8 cellular contexts compared by ENCODE assay signal in the genomic region with DNA sequence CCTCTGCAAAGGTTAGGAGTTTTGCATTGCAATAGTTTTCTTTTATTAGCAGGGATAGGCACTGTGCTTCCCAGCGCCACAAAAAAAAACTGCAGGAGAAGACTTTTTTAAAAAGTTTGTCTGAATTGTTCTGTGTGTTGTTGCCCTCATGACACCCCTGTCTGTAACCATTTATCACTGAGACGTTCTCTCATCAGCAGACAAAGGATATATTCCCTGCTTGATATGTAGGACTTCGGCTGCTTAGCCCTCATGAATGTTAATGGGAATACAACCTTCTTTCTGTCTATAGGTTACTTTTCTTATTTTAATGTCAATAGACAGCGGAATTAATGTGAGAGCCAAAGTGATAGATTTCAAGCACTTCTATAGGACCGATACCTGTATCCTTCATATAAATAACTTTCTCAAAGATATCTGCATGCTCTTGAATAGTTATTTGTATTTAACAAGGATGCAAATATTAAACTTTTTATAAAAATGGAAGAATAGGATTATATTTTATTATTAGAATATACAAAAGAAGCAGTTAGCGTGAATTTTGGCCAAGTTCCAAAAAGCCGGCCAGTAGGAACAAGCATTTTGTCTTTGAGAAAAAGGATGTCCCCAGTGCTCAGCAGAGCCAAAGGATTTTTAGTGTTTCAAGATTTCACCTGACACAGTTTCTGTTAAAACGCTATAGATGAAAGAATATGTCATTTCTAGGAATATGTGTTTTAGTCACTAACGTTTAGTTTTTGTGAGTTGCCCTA. TPM values are rescaled to one million over a fixed set of nuclear protein-coding genes. Genes with fewer than 3 reads are reported as not detected.
A peak's percentile ranks its signal among the peaks of the same experiment; 100 is the strongest.
DNase-seq lines count a peak whose midpoint lies in the region; ATAC-seq and TF ChIP-seq lines count a peak whose summit lies in the region.

No MANE protein-coding gene starts in this region.

- H4K20me1 ChIP-seq in MM.1S (ENCODE audit: insufficient read depth, low read length): no peaks in the 10 kb centered on the region

- H3K9me3 Mint-ChIP-seq in CD8-positive, alpha-beta memory T cell: no peaks in the 10 kb centered on the region
- H3K9me3 Mint-ChIP-seq in activated naive CD8-positive, alpha-beta T cell treated with anti-CD3 and anti-CD28 coated beads, Interleukin-2, amount 50 U/mL, for 24 hours: no peaks in the 10 kb centered on the region

- DNase-seq in CD8-positive, alpha-beta memory T cell: no peak
- no peak for DNase-seq in MM.1S
- peak; percentile 7 to 9 for DNase-seq in cardiac fibroblast (ENCODE audit: low read depth in 2 of 2)
- DNase-seq in activated naive CD8-positive, alpha-beta T cell treated with anti-CD3 and anti-CD28 coated beads, Interleukin-2, amount 50 U/mL, for 24 hours: no peak
- no peak for DNase-seq in DMS153 (lab: John Stamatoyannopoulos, UW)
- DNase-seq in NCI-H1417 treated with DMSO at 0.1 percent for 48 hours (lab: John Stamatoyannopoulos, UW): no peak
- DNase-seq in T-helper 2 cell: no peak

- H3K79me2 ChIP-seq in MM.1S (ENCODE audit: low read length): peaks cover 35% of the 10 kb centered on the region

- no peaks in the 10 kb centered on the region for H3K9me2 ChIP-seq in MM.1S (replicated peaks; ENCODE audit: insufficient read depth, low read length)

- no peaks in the 10 kb centered on the region for H3K36me3 ChIP-seq in CD8-positive, alpha-beta memory T cell (ENCODE audit: insufficient read depth, low read length)
- H3K36me3 ChIP-seq in MM.1S (replicated peaks; ENCODE audit: insufficient read depth, low read length): no peaks in the 10 kb centered on the region
- no peaks in the 10 kb centered on the region for H3K36me3 ChIP-seq in neuron (ENCODE audit: insufficient read depth, low read length)

- peak overlapping the region; percentile 37; the same call in 1 of the 2 replicates for H3K4me2 ChIP-seq in MM.1S (ENCODE audit: low read depth, low read length)

- H3K4me1 ChIP-seq in CD8-positive, alpha-beta memory T cell (ENCODE audit: insufficient read depth, low read length): peaks cover 23% of the 10 kb centered on the region
- H3K4me1 ChIP-seq in MM.1S (ENCODE audit: low read length) (peaks cover 22% of the 10 kb centered on the region), neuron (ENCODE audit: insufficient read depth, low read length) (peaks cover 40% of the 10 kb centered on the region)

- H3K4me3 Mint-ChIP-seq in CD8-positive, alpha-beta memory T cell: peak overlapping the region in 3 of 7 donors; percentile 40 to 100 (median 98)
- no peak overlapping the region for H3K4me3 Mint-ChIP-seq in activated naive CD8-positive, alpha-beta T cell treated with anti-CD3 and anti-CD28 coated beads, Interleukin-2, amount 50 U/mL, for 24 hours

- no peaks in the 10 kb centered on the region for H3K9me3 ChIP-seq in CD8-positive, alpha-beta memory T cell (ENCODE audit: low read length)
- H3K9me3 ChIP-seq in MM.1S (replicated peaks; ENCODE audit: insufficient read depth, low read length) (no peaks in the 10 kb centered on the region), neuron (ENCODE audit: low read length) (no peaks in the 10 kb centered on the region)

- peaks cover 0 to 12% (median 2%) of the 10 kb centered on the region in 3 donors for H3K36me3 Mint-ChIP-seq in CD8-positive, alpha-beta memory T cell
- peaks cover 10% of the 10 kb centered on the region for H3K36me3 Mint-ChIP-seq in activated naive CD8-positive, alpha-beta T cell treated with anti-CD3 and anti-CD28 coated beads, Interleukin-2, amount 50 U/mL, for 24 hours (ENCODE audit: low read depth)

- H3F3A ChIP-seq in MM.1S (ENCODE audit: insufficient read depth, low read length): no peaks in the 10 kb centered on the region; the same call in 1 of the 2 replicates

- no peaks in the 10 kb centered on the region for H3K27me3 ChIP-seq in CD8-positive, alpha-beta memory T cell (ENCODE audit: insufficient read depth, low read length, poor library complexity, severe bottlenecking)
- no peaks in the 10 kb centered on the region for H3K27me3 ChIP-seq in MM.1S (replicated peaks; ENCODE audit: insufficient read depth, low read length)
- H3K27me3 ChIP-seq in neuron (ENCODE audit: insufficient read depth, low read length): no peaks in the 10 kb centered on the region

- peaks cover 16 to 36% of the 10 kb centered on the region in 2 donors for H3K27me3 Mint-ChIP-seq in CD8-positive, alpha-beta memory T cell
- H3K27me3 Mint-ChIP-seq in activated naive CD8-positive, alpha-beta T cell treated with anti-CD3 and anti-CD28 coated beads, Interleukin-2, amount 50 U/mL, for 24 hours: peaks cover 25% of the 10 kb centered on the region

- no peak overlapping the region for H3K4me3 ChIP-seq in CD8-positive, alpha-beta memory T cell (ENCODE audit: low read length)
- H3K4me3 ChIP-seq in MM.1S (ENCODE audit: low read length) (no peak overlapping the region), cardiac fibroblast (replicated peaks in 1 of 2; ENCODE audit: low read depth in 2 of 2, low read length in 2 of 2) (no peak overlapping the region), neuron (ENCODE audit: low read length) (peak overlapping the region; percentile 95)

- CTCF ChIA-PET in CD8-positive, alpha-beta memory T cell (lab: Charles Lee): interaction anchor here (0.7 to 3.7 kb wide), 12 partner anchors 10 to 1803 kb away, joined by 3 to 59 read pairs (median 5); a partner anchor contains a TSS

- no peak for ATAC-seq in activated naive CD8-positive, alpha-beta T cell treated with anti-CD3 and anti-CD28 coated beads, Interleukin-2, amount 50 U/mL, for 24 hours

- peaks cover 29 to 36% (median 32%) of the 10 kb centered on the region in 3 donors for H3K4me1 Mint-ChIP-seq in CD8-positive, alpha-beta memory T cell
- peaks cover 30% of the 10 kb centered on the region for H3K4me1 Mint-ChIP-seq in activated naive CD8-positive, alpha-beta T cell treated with anti-CD3 and anti-CD28 coated beads, Interleukin-2, amount 50 U/mL, for 24 hours

- H2AFZ ChIP-seq in MM.1S (ENCODE audit: low read length) (peak overlapping the region; percentile 98; the same call in 1 of the 2 replicates), neuron (ENCODE audit: low read depth, low read length) (no peak overlapping the region)

- H3K27ac Mint-ChIP-seq in CD8-positive, alpha-beta memory T cell: peak overlapping the region in 4 of 8 donors; percentile 4 to 99 (median 95)
- no peak overlapping the region for H3K27ac Mint-ChIP-seq in activated naive CD8-positive, alpha-beta T cell treated with anti-CD3 and anti-CD28 coated beads, Interleukin-2, amount 50 U/mL, for 24 hours

- TF ChIP-seq CTCF in MM.1S (IDR thresholded peaks at IDR 0.05; ENCODE audit: low read length) (no peak), cardiac fibroblast (IDR thresholded peaks at IDR 0.05; ENCODE audit: low read depth, low read length) (no peak)

- H3K27ac ChIP-seq in CD8-positive, alpha-beta memory T cell (ENCODE audit: low read depth, low read length): peak overlapping the region; percentile 98
- no peak overlapping the region for H3K27ac ChIP-seq in MM.1S (ENCODE audit: low read length)

- peak overlapping the region; percentile 69; the same call in 1 of the 2 replicates for H3K9ac ChIP-seq in MM.1S (ENCODE audit: low read length)

- POLR2A ChIA-PET in CD8-positive, alpha-beta memory T cell (lab: Charles Lee): interaction anchor here (1.2 to 1.4 kb wide), 2 partner anchors 58 to 121 kb away, joined by 6 to 7 read pairs; a partner anchor contains a TSS

RNA-seq across cellular contexts. Expression of a gene that starts 1.5 kb away (rescaled TPM):
- total RNA-seq in CD8-positive, alpha-beta memory T cell: 10 to 100 TPM; 17.0 TPM
- 13.0 TPM for polyA plus RNA-seq in CD8-positive, alpha-beta memory T cell

RNA-seq across cellular contexts. Expression of a gene that starts 27.7 kb away (rescaled TPM):
- under 1 TPM; 0.33 to 0.44 TPM for total RNA-seq in CD8-positive, alpha-beta memory T cell
- polyA plus RNA-seq in CD8-positive, alpha-beta memory T cell: not detected

RNA-seq across cellular contexts. Expression of a gene that starts 56.2 kb away (rescaled TPM):
- 10 to 100 TPM; 14.7 to 15.1 TPM for total RNA-seq in CD8-positive, alpha-beta memory T cell
- polyA plus RNA-seq in CD8-positive, alpha-beta memory T cell: 1.3 TPM

RNA-seq across cellular contexts. Expression of a gene that starts 56.3 kb away (rescaled TPM):
- total RNA-seq in CD8-positive, alpha-beta memory T cell: 1 to 10 TPM; 6.3 to 6.7 TPM
- polyA plus RNA-seq in CD8-positive, alpha-beta memory T cell: 3.7 TPM

Comparison
In these comparisons a context has a peak if more than half of its experiments do, and no peak if none do; other contexts are left out.
1. DNase-seq: peak in cardiac fibroblast (2 of 2); none in CD8-positive, alpha-beta memory T cell (0 of 5), MM.1S (single experiment), activated naive CD8-positive, alpha-beta T cell treated with anti-CD3 and anti-CD28 coated beads, Interleukin-2, amount 50 U/mL, for 24 hours (single experiment), DMS153 (single experiment), NCI-H1417 treated with DMSO at 0.1 percent for 48 hours (single experiment) and T-helper 2 cell (0 of 5).